In genomic region chr5:133254803-133255202, GRCh38 we compare ENCODE assay signal across 27 cellular contexts.
"Had no signal": no experiment of that assay in that cellular context is flagged by ENCODE, and none has a peak within 500 bp of the region (broad histone marks: within the 10 kb centered on the region; RNA-seq: fewer than 3 reads in every experiment).

No MANE protein-coding gene starts in this region.

- H3K27ac ChIP-seq: ascending aorta, body of pancreas, SK-N-MC had no signal

- DNase-seq: activated CD4-positive, alpha-beta T cell treated with anti-CD3 and anti-CD28 coated beads for 48 hours; activated CD4-positive, alpha-beta T cell treated with anti-CD3 and anti-CD28 coated beads, Interleukin-2, amount 50 U/mL, for 4 hours; activated CD8-positive, alpha-beta memory T cell treated with anti-CD3 and anti-CD28 coated beads, Interleukin-2, amount 50 U/mL, for 48 hours; activated CD8-positive, alpha-beta T cell treated with anti-CD3 and anti-CD28 coated beads, Interleukin-2, amount 10 ng/mL, durations not matched to agents 7 days and 5 days; activated naive CD4-positive, alpha-beta T cell; activated T-cell treated with anti-CD3 and anti-CD28 coated beads, Interleukin-2, amount 50 U/mL, for 1 hour; body of pancreas; central memory CD4-positive, alpha-beta T cell; KG1; MV-4-11; NCI-H1092 treated with DMSO at 0.1 percent for 48 hours; NCI-H1417 treated with DMSO at 0.1 percent for 48 hours; NCI-H1694; NCI-H2029; NCI-H2107; NCI-H2171 treated with DMSO at 0.1 percent for 48 hours; NCI-H226; NCI-H510A; NCI-H69; OCI-M1; RPMI8226; T-helper 1 cell had no signal

- H3K36me3 Mint-ChIP-seq: activated naive CD4-positive, alpha-beta T cell treated with anti-CD3 and anti-CD28 coated beads, Interleukin-2, amount 50 U/mL, for 24 hours had no signal

- ATAC-seq: activated CD8-positive, alpha-beta T cell treated with anti-CD3 and anti-CD28 coated beads, Interleukin-2, amount 10 ng/mL, durations not matched to agents 7 days and 5 days; body of pancreas; Panc1; Right ventricle myocardium inferior had no signal

- H3K4me3 Mint-ChIP-seq: activated CD8-positive, alpha-beta T cell treated with anti-CD3 and anti-CD28 coated beads, Interleukin-2, amount 10 ng/mL, durations not matched to agents 7 days and 5 days; activated naive CD4-positive, alpha-beta T cell treated with anti-CD3 and anti-CD28 coated beads, Interleukin-2, amount 50 U/mL, for 24 hours had no signal

- H3K4me3 ChIP-seq: ascending aorta, body of pancreas, SK-N-MC had no signal

- H3K27ac Mint-ChIP-seq: activated CD8-positive, alpha-beta T cell treated with anti-CD3 and anti-CD28 coated beads, Interleukin-2, amount 10 ng/mL, durations not matched to agents 7 days and 5 days; activated naive CD4-positive, alpha-beta T cell treated with anti-CD3 and anti-CD28 coated beads, Interleukin-2, amount 50 U/mL, for 24 hours had no signal

- H3K27me3 ChIP-seq: ascending aorta, body of pancreas had no signal

- H3K9me3 ChIP-seq: ascending aorta, body of pancreas had no signal

- H3K36me3 ChIP-seq: ascending aorta had no signal

- H3K9me3 Mint-ChIP-seq: activated naive CD4-positive, alpha-beta T cell treated with anti-CD3 and anti-CD28 coated beads, Interleukin-2, amount 50 U/mL, for 24 hours had no signal

- H3K27me3 Mint-ChIP-seq: activated naive CD4-positive, alpha-beta T cell treated with anti-CD3 and anti-CD28 coated beads, Interleukin-2, amount 50 U/mL, for 24 hours had no signal

- H3K4me1 ChIP-seq: ascending aorta had no signal
